Comparison of ENCODE assay signal across 13 cellular contexts in the genomic region with DNA sequence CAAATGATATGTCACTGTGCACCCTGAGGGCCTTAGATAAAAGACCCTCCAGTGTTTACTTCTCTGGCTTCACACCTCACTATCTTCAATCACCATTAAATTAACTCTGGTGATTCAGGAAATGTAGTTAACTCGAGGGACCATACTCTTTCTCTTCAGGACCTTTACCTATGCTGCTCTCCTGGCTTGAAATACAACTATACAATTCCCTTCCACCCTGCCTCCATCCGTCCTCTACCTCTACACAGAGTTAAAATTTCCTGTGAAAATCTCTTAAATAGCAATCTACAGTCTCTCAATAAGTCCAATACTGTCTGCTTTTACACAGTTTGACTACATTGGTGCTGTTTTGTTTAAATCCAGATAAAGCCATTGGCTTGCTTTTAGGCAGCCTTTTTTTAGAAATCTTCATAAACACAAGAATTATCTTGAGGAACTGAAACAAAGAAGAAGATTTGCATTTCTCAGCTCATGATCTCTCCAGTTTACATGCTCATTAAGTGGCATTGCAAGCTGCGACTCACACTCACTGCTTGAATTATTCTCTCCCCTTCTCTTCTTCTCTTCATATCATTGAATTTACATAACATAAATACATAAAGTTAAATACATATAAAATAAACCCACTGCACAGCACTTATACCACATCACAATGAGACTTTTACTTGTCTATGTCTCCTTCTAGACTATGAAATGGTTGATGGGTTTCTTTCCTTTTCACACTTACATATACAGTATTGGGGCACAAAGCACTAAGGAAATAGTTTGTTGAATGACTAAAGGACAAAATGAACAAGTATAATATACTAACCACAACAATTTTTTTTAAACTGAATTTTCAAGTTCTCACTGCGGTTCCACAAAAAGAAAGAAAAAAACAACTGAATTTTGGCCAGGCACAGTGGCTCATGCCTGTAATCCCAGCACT.
DNase-seq lines count a peak whose midpoint lies in the region; ATAC-seq and TF ChIP-seq lines count a peak whose summit lies in the region.
"Had no signal": no experiment of that assay in that cellular context is flagged by ENCODE, and none has a peak within 500 bp of the region (broad histone marks: within the 10 kb centered on the region; RNA-seq: fewer than 3 reads in every experiment).

No MANE protein-coding gene starts in this region.

- no peak for DNase-seq in CD4-positive, CD25-positive, alpha-beta regulatory T cell
- DNase-seq in C1 segment of cervical spinal cord (lab: John Stamatoyannopoulos, UW) = no peak
- no peak for DNase-seq in neural progenitor cell (ENCODE audit: low spot score)
- no peak for DNase-seq in coronary artery (ENCODE audit: low spot score)
- DNase-seq in NCI-H2029 treated with DMSO at 0.1 percent for 48 hours (lab: John Stamatoyannopoulos, UW) = no peak
- DNase-seq: ACHN; effector CD4-positive, alpha-beta T cell; thyroid gland had no signal

- H3F3A ChIP-seq in neural progenitor cell (ENCODE audit: low read depth) = no peaks in the 10 kb centered on the region

- no peak overlapping the region for H3K27ac ChIP-seq in CD4-positive, CD25-positive, alpha-beta regulatory T cell (ENCODE audit: insufficient read depth, low read length, poor library complexity, severe bottlenecking)
- H3K27ac ChIP-seq in neural progenitor cell (no peak overlapping the region), coronary artery (no peak overlapping the region)
- H3K27ac ChIP-seq: thyroid gland had no signal

- H3K4me1 Mint-ChIP-seq in CD4-positive, CD25-positive, alpha-beta regulatory T cell = no peaks in the 10 kb centered on the region
- no peaks in the 10 kb centered on the region for H3K4me1 Mint-ChIP-seq in neural progenitor cell
- H3K4me1 Mint-ChIP-seq: activated naive CD4-positive, alpha-beta T cell treated with anti-CD3 and anti-CD28 coated beads, Interleukin-2, amount 50 U/mL, for 24 hours had no signal

- no peak overlapping the region for H2AFZ ChIP-seq in neural progenitor cell (replicated peaks)

- H3K79me2 ChIP-seq in neural progenitor cell (ENCODE audit: low read depth) = no peaks in the 10 kb centered on the region

- ATAC-seq in CD4-positive, CD25-positive, alpha-beta regulatory T cell (ENCODE audit: low read depth in 2 of 2) = peak; percentile 12 to 18
- ATAC-seq in GM19324 (IDR thresholded peaks at IDR 0.05; ENCODE audit: low FRiP score, unreplicated experiment) (peak; percentile 98), HG02763 (IDR thresholded peaks at IDR 0.05; ENCODE audit: unreplicated experiment) (peak; percentile 97), HG03558 (IDR thresholded peaks at IDR 0.05; ENCODE audit: extremely low read depth, unreplicated experiment) (peak; percentile 99)
- ATAC-seq: natural killer cell treated with Interleukin-12 subunit alpha and Interleukin-12 subunit beta and Interleukin-15 and Interleukin-18, amount 100 ng/mL, for 72 hours had no signal

- no peak overlapping the region for H3K4me2 ChIP-seq in neural progenitor cell

- H3K4me3 ChIP-seq in CD4-positive, CD25-positive, alpha-beta regulatory T cell (ENCODE audit: low read depth, low read length) = no peak overlapping the region
- H3K4me3 ChIP-seq in neural progenitor cell = no peak overlapping the region
- H3K4me3 ChIP-seq in coronary artery = no peak overlapping the region
- H3K4me3 ChIP-seq: thyroid gland had no signal

- no peak overlapping the region for H3K27ac Mint-ChIP-seq in CD4-positive, CD25-positive, alpha-beta regulatory T cell
- no peak overlapping the region for H3K27ac Mint-ChIP-seq in neural progenitor cell
- H3K27ac Mint-ChIP-seq: activated naive CD4-positive, alpha-beta T cell treated with anti-CD3 and anti-CD28 coated beads, Interleukin-2, amount 50 U/mL, for 24 hours; natural killer cell treated with Interleukin-12 subunit alpha and Interleukin-12 subunit beta and Interleukin-15 and Interleukin-18, amount 100 ng/mL, for 72 hours had no signal

- H3K4me1 ChIP-seq in CD4-positive, CD25-positive, alpha-beta regulatory T cell (ENCODE audit: control insufficient read depth, insufficient read depth, low read length, poor library complexity, severe bottlenecking) = no peaks in the 10 kb centered on the region
- H3K4me1 ChIP-seq in neural progenitor cell = no peaks in the 10 kb centered on the region
- H3K4me1 ChIP-seq: thyroid gland had no signal

- peaks cover 4% of the 10 kb centered on the region for H3K27me3 Mint-ChIP-seq in CD4-positive, CD25-positive, alpha-beta regulatory T cell
- no peaks in the 10 kb centered on the region for H3K27me3 Mint-ChIP-seq in neural progenitor cell (ENCODE audit: insufficient read depth, low read depth)

- H3K36me3 ChIP-seq in CD4-positive, CD25-positive, alpha-beta regulatory T cell (ENCODE audit: control insufficient read depth, insufficient read depth, low read length) = no peaks in the 10 kb centered on the region
- no peaks in the 10 kb centered on the region for H3K36me3 ChIP-seq in neural progenitor cell
- H3K36me3 ChIP-seq: thyroid gland had no signal

- no peaks in the 10 kb centered on the region for H3K36me3 Mint-ChIP-seq in CD4-positive, CD25-positive, alpha-beta regulatory T cell
- no peaks in the 10 kb centered on the region for H3K36me3 Mint-ChIP-seq in neural progenitor cell
- H3K36me3 Mint-ChIP-seq: activated naive CD4-positive, alpha-beta T cell treated with anti-CD3 and anti-CD28 coated beads, Interleukin-2, amount 50 U/mL, for 24 hours; natural killer cell treated with Interleukin-12 subunit alpha and Interleukin-12 subunit beta and Interleukin-15 and Interleukin-18, amount 100 ng/mL, for 72 hours had no signal

- no peaks in the 10 kb centered on the region for H3K27me3 ChIP-seq in CD4-positive, CD25-positive, alpha-beta regulatory T cell (ENCODE audit: control insufficient read depth, insufficient read depth, low read length)
- H3K27me3 ChIP-seq in neural progenitor cell = no peaks in the 10 kb centered on the region
- H3K27me3 ChIP-seq: thyroid gland had no signal

- H3K4me3 Mint-ChIP-seq in CD4-positive, CD25-positive, alpha-beta regulatory T cell = no peak overlapping the region
- no peak overlapping the region for H3K4me3 Mint-ChIP-seq in neural progenitor cell
- H3K4me3 Mint-ChIP-seq: activated naive CD4-positive, alpha-beta T cell treated with anti-CD3 and anti-CD28 coated beads, Interleukin-2, amount 50 U/mL, for 24 hours; natural killer cell treated with Interleukin-12 subunit alpha and Interleukin-12 subunit beta and Interleukin-15 and Interleukin-18, amount 100 ng/mL, for 72 hours had no signal

- H3K9ac ChIP-seq in neural progenitor cell = no peak overlapping the region

- H4K20me1 ChIP-seq in neural progenitor cell (ENCODE audit: low read depth) = no peaks in the 10 kb centered on the region

- H3K9me3 Mint-ChIP-seq in CD4-positive, CD25-positive, alpha-beta regulatory T cell = no peaks in the 10 kb centered on the region
- H3K9me3 Mint-ChIP-seq in neural progenitor cell = no peaks in the 10 kb centered on the region
- H3K9me3 Mint-ChIP-seq: activated naive CD4-positive, alpha-beta T cell treated with anti-CD3 and anti-CD28 coated beads, Interleukin-2, amount 50 U/mL, for 24 hours; natural killer cell treated with Interleukin-12 subunit alpha and Interleukin-12 subunit beta and Interleukin-15 and Interleukin-18, amount 100 ng/mL, for 72 hours had no signal

- no peaks in the 10 kb centered on the region for H3K9me3 ChIP-seq in CD4-positive, CD25-positive, alpha-beta regulatory T cell (ENCODE audit: control insufficient read depth in 2 of 2, low read length in 2 of 2)
- H3K9me3 ChIP-seq in neural progenitor cell (ENCODE audit: low read depth) = no peaks in the 10 kb centered on the region
- H3K9me3 ChIP-seq: thyroid gland had no signal

- no peak for TF ChIP-seq CTCF in neural progenitor cell (IDR thresholded peaks at IDR 0.05)
- no peak for TF ChIP-seq CTCF in coronary artery (IDR thresholded peaks at IDR 0.05)

Comparison
In these comparisons a context has a peak if more than half of its experiments do, and no peak if none do; other contexts are left out.
1. ATAC-seq: peak in every context shown above with its lines; median percentile 99 in HG03558; 98 in GM19324; 97 in HG02763; 15 in CD4-positive, CD25-positive, alpha-beta regulatory T cell.